Comparison of ENCODE assay signal across 12 cellular contexts in the genomic region with DNA sequence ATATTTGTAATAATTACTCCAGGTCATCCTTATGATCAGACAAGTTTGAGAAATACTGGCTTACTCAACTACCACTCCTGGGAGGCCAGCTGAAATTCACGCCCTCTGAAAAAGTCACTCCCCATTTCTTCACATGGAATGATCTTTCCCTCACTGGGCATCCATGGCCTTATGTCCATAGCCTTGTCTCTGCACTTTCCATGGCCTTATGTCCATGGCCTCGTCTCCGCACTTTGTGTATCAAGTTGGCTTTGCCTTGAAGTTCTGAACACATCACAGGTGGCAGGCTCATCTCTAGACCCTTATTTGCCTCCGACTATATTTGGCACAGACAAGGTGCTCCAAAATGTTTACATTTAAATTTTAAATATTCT.
"Had no signal": no experiment of that assay in that cellular context is flagged by ENCODE, and none has a peak within 500 bp of the region (broad histone marks: within the 10 kb centered on the region; RNA-seq: fewer than 3 reads in every experiment).

No MANE protein-coding gene starts in this region.

- H3K36me3 ChIP-seq: cardiac muscle cell had no signal

- H3K4me3 Mint-ChIP-seq: activated CD4-positive, alpha-beta T cell treated with anti-CD3 and anti-CD28 coated beads, Interleukin-2, amount 10 ng/mL, durations not matched to agents 24 days and 14 days; activated CD8-positive, alpha-beta memory T cell treated with anti-CD3 and anti-CD28 coated beads, Interleukin-2, amount 10 ng/mL, durations not matched to agents 7 days and 5 days; activated CD8-positive, alpha-beta T cell treated with anti-CD3 and anti-CD28 coated beads for 36 hours; activated naive CD4-positive, alpha-beta T cell treated with anti-CD3 and anti-CD28 coated beads, Interleukin-2, amount 10 ng/mL, durations not matched to agents 7 days and 5 days; dendritic cell treated with granulocyte-macrophage colony-stimulating factor and Interleukin-4, amounts not matched to agents 40 ng/mL and 50 ng/mL, for 4 days; stimulated activated effector memory CD8-positive, alpha-beta T cell treated with anti-CD3 and anti-CD28 coated beads, Interleukin-12 subunit alpha, Interleukin-12 subunit beta, amount 100 ng/mL, for 72 hours had no signal

- H3K27ac Mint-ChIP-seq: activated CD4-positive, alpha-beta T cell treated with anti-CD3 and anti-CD28 coated beads, Interleukin-2, amount 10 ng/mL, durations not matched to agents 24 days and 14 days; activated CD8-positive, alpha-beta memory T cell treated with anti-CD3 and anti-CD28 coated beads, Interleukin-2, amount 10 ng/mL, durations not matched to agents 7 days and 5 days; activated CD8-positive, alpha-beta T cell treated with anti-CD3 and anti-CD28 coated beads for 36 hours; activated naive CD4-positive, alpha-beta T cell treated with anti-CD3 and anti-CD28 coated beads, Interleukin-2, amount 10 ng/mL, durations not matched to agents 7 days and 5 days; dendritic cell treated with granulocyte-macrophage colony-stimulating factor and Interleukin-4, amounts not matched to agents 40 ng/mL and 50 ng/mL, for 4 days; stimulated activated effector memory CD8-positive, alpha-beta T cell treated with anti-CD3 and anti-CD28 coated beads, Interleukin-12 subunit alpha, Interleukin-12 subunit beta, amount 100 ng/mL, for 72 hours had no signal

- H3K9me3 ChIP-seq: body of pancreas, right lobe of liver, SK-N-SH, tibial nerve had no signal

- H3K27ac ChIP-seq: body of pancreas, cardiac muscle cell, right lobe of liver, tibial nerve had no signal

- H3K4me3 ChIP-seq: body of pancreas, cardiac muscle cell, right lobe of liver, tibial nerve had no signal

- H3K27me3 Mint-ChIP-seq: activated CD8-positive, alpha-beta memory T cell treated with anti-CD3 and anti-CD28 coated beads, Interleukin-2, amount 10 ng/mL, durations not matched to agents 7 days and 5 days; activated CD8-positive, alpha-beta T cell treated with anti-CD3 and anti-CD28 coated beads for 36 hours; activated naive CD4-positive, alpha-beta T cell treated with anti-CD3 and anti-CD28 coated beads, Interleukin-2, amount 10 ng/mL, durations not matched to agents 7 days and 5 days had no signal

- H3K9me3 Mint-ChIP-seq: activated CD4-positive, alpha-beta T cell treated with anti-CD3 and anti-CD28 coated beads, Interleukin-2, amount 10 ng/mL, durations not matched to agents 24 days and 14 days; activated CD8-positive, alpha-beta T cell treated with anti-CD3 and anti-CD28 coated beads for 36 hours; activated naive CD4-positive, alpha-beta T cell treated with anti-CD3 and anti-CD28 coated beads, Interleukin-2, amount 10 ng/mL, durations not matched to agents 7 days and 5 days; dendritic cell treated with granulocyte-macrophage colony-stimulating factor and Interleukin-4, amounts not matched to agents 40 ng/mL and 50 ng/mL, for 4 days; stimulated activated effector memory CD8-positive, alpha-beta T cell treated with anti-CD3 and anti-CD28 coated beads, Interleukin-12 subunit alpha, Interleukin-12 subunit beta, amount 100 ng/mL, for 72 hours had no signal

- H3K36me3 Mint-ChIP-seq: activated CD8-positive, alpha-beta memory T cell treated with anti-CD3 and anti-CD28 coated beads, Interleukin-2, amount 10 ng/mL, durations not matched to agents 7 days and 5 days; activated naive CD4-positive, alpha-beta T cell treated with anti-CD3 and anti-CD28 coated beads, Interleukin-2, amount 10 ng/mL, durations not matched to agents 7 days and 5 days; stimulated activated effector memory CD8-positive, alpha-beta T cell treated with anti-CD3 and anti-CD28 coated beads, Interleukin-12 subunit alpha, Interleukin-12 subunit beta, amount 100 ng/mL, for 72 hours had no signal

- DNase-seq: effector CD8-positive, alpha-beta T cell had no signal

- H3K9ac ChIP-seq: SK-N-SH had no signal

- H3K4me1 ChIP-seq: body of pancreas, right lobe of liver had no signal

- H3K27me3 ChIP-seq: body of pancreas, right lobe of liver, tibial nerve had no signal

- H3K4me1 Mint-ChIP-seq: activated CD4-positive, alpha-beta T cell treated with anti-CD3 and anti-CD28 coated beads, Interleukin-2, amount 10 ng/mL, durations not matched to agents 24 days and 14 days; activated CD8-positive, alpha-beta memory T cell treated with anti-CD3 and anti-CD28 coated beads, Interleukin-2, amount 10 ng/mL, durations not matched to agents 7 days and 5 days; activated naive CD4-positive, alpha-beta T cell treated with anti-CD3 and anti-CD28 coated beads, Interleukin-2, amount 10 ng/mL, durations not matched to agents 7 days and 5 days had no signal
